Comparison of ENCODE assay signal across 1 cellular context in genomic region chr3:151673974-151674373, GRCh38.
A peak's percentile ranks its signal among the peaks of the same experiment; 100 is the strongest.
TF ChIP-seq lines count a peak whose summit lies in the region.

No MANE protein-coding gene starts in this region.

TF ChIP-seq in K562, 482 proteins besides CTCF, POLR2A, EP300 and RAD21 (continued from another document and continues in another):
- TF ChIP-seq TEAD4 (IDR thresholded peaks at IDR 0.05; ENCODE audit: low read length) (peak; percentile 97), TEAD4 (CRISPR knock-in tag; IDR thresholded peaks at IDR 0.05; ENCODE audit: borderline replicate concordance) (no peak), NR2C1 (IDR thresholded peaks at IDR 0.05) (0 out of 2 replicates have a peak, but pooled peaks have one; percentile 9), NR2C1 (tag; IDR thresholded peaks at IDR 0.05) (no peak), DPF2 (IDR thresholded peaks at IDR 0.05) (peak; percentile 96), ZNF280A (IDR thresholded peaks at IDR 0.05; ENCODE audit: low read depth, partially characterized antibody) (no peak), PTTG1 (tag; IDR thresholded peaks at IDR 0.05; ENCODE audit: low read depth) (no peak), ARID3A (IDR thresholded peaks at IDR 0.05; ENCODE audit: borderline replicate concordance, low read depth, low read length) (0 out of 2 replicates have a peak, but pooled peaks have one; percentile 13), ATF6 (CRISPR knock-in tag; IDR thresholded peaks at IDR 0.05) (no peak), MYBL2 (IDR thresholded peaks at IDR 0.05; ENCODE audit: low read depth) (peak; percentile 88), MYBL2 (CRISPR knock-in tag; IDR thresholded peaks at IDR 0.05; ENCODE audit: borderline replicate concordance) (no peak), FOXK1 (CRISPR knock-in tag; IDR thresholded peaks at IDR 0.05; ENCODE audit: borderline replicate concordance) (no peak), ZNF655 (CRISPR knock-in tag; IDR thresholded peaks at IDR 0.05) (no peak), ZNF12 (CRISPR knock-in tag; IDR thresholded peaks at IDR 0.05) (no peak), MEIS2 (IDR thresholded peaks at IDR 0.05; ENCODE audit: partially characterized antibody) (no peak), BRD9 (IDR thresholded peaks at IDR 0.05; ENCODE audit: low read depth, partially characterized antibody) (peak; percentile 43), HOXB6 (CRISPR knock-in tag; IDR thresholded peaks at IDR 0.05; ENCODE audit: borderline replicate concordance) (no peak), HINFP (tag; conservative IDR thresholded peaks at IDR 0.05; ENCODE audit: low read depth) (no peak), MYC (IDR thresholded peaks at IDR 0.05; ENCODE audit: low read depth, low read length) (no peak), MYC (CRISPR knock-in tag; IDR thresholded peaks at IDR 0.05; ENCODE audit: borderline replicate concordance, low read depth) (no peak), RBM15 (IDR thresholded peaks at IDR 0.05; ENCODE audit: insufficient read depth, low read length) (no peak), CREB1 (IDR thresholded peaks at IDR 0.05) (no peak), CREB1 (CRISPR knock-in tag; IDR thresholded peaks at IDR 0.05) (no peak), TSHZ1 (CRISPR knock-in tag; IDR thresholded peaks at IDR 0.05) (no peak), ZFX (CRISPR knock-in tag; IDR thresholded peaks at IDR 0.05) (no peak), PHB (CRISPR knock-in tag; IDR thresholded peaks at IDR 0.05) (no peak), TARDBP (IDR thresholded peaks at IDR 0.05) (0 out of 2 replicates have a peak, but pooled peaks have one; percentile 27), TRIM24 (IDR thresholded peaks at IDR 0.05) (peak; percentile 88 to 93), ZC3H8 (IDR thresholded peaks at IDR 0.05) (no peak), JUND (IDR thresholded peaks at IDR 0.05; ENCODE audit: borderline replicate concordance, low read depth, low read length) (peak; percentile 59; the same call in 1 of the 2 replicates), JUND (tag; IDR thresholded peaks at IDR 0.05; ENCODE audit: borderline replicate concordance, low read depth, low read length) (peak; percentile 51; the same call in 1 of the 3 replicates), HMBOX1 (IDR thresholded peaks at IDR 0.05) (no peak), MTF1 (CRISPR knock-in tag; IDR thresholded peaks at IDR 0.05; ENCODE audit: borderline replicate concordance) (no peak), ZBTB2 (IDR thresholded peaks at IDR 0.05) (no peak), ZNF384 (IDR thresholded peaks at IDR 0.05; ENCODE audit: low read depth, low read length) (no peak), RAD51 (IDR thresholded peaks at IDR 0.05; ENCODE audit: borderline replicate concordance, low read depth) (no peak), NR2C2 (CRISPR knock-in tag; IDR thresholded peaks at IDR 0.05) (no peak), NR2C2 (tag; IDR thresholded peaks at IDR 0.05) (no peak), CBFA2T2 (conservative IDR thresholded peaks at IDR 0.05) (peak; percentile 91), ADNP (tag; IDR thresholded peaks at IDR 0.05) (peak; percentile 88), ZNF75A (CRISPR knock-in tag; IDR thresholded peaks at IDR 0.05) (no peak)
